ENCODE assay signal across 22 cellular contexts in the genomic region with DNA sequence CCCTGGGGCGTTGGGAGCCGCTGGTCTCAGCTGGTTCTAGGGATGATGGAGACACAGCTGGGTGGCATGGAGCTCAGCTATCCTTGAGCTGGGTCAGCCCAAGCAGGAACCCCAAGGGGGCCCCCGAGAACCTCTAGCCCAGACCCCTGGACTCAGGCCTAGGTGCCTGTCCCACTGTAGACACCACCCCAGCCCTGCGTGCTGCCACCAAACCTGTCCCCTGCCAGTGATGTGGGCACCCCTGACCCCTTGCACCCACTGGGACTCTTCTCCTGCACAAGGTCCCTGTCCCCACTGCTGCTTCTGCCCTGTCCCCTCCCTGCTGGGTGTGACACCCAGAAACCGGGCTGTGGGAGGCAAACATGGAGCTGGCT. TPM values are rescaled to one million over a fixed set of nuclear protein-coding genes. Genes with fewer than 3 reads are reported as not detected.
"Had no signal": no experiment of that assay in that cellular context is flagged by ENCODE, and none has a peak within 500 bp of the region (broad histone marks: within the 10 kb centered on the region; RNA-seq: fewer than 3 reads in every experiment).

No MANE protein-coding gene starts in this region.

- H3K27ac Mint-ChIP-seq: endodermal cell, natural killer cell, type B pancreatic cell had no signal

- H3K9me3 ChIP-seq: colonic mucosa, sigmoid colon had no signal

- DNase-seq: colonic mucosa; effector CD4-positive, alpha-beta T cell; endodermal cell; foreskin melanocyte; head of caudate nucleus; hippocampal formation; kidney glomerular epithelial cell; mammary epithelial cell; natural killer cell; posterior cingulate gyrus; sigmoid colon; stimulated activated CD4-positive, alpha-beta T cell treated with anti-CD3 and anti-CD28 coated beads, Interleukin-12 subunit alpha, Interleukin-12 subunit beta, amount 100 ng/mL, for 4 hours; stimulated activated naive CD4-positive, alpha-beta T cell had no signal

- H3K27me3 ChIP-seq: colonic mucosa, sigmoid colon had no signal

- H3K4me3 ChIP-seq: colonic mucosa, sigmoid colon, skin epidermis had no signal

- H3K36me3 ChIP-seq: colonic mucosa, sigmoid colon had no signal

- H3K27me3 Mint-ChIP-seq: type B pancreatic cell had no signal

- H3K36me3 Mint-ChIP-seq: natural killer cell, type B pancreatic cell had no signal

- FAIRE-seq: endothelial cell of umbilical vein, urothelium cell line had no signal

- H3K4me3 Mint-ChIP-seq: endodermal cell, natural killer cell, neural crest cell, type B pancreatic cell had no signal

- H3K9me3 Mint-ChIP-seq: endodermal cell, natural killer cell, neural crest cell, type B pancreatic cell had no signal

RNA-seq across cellular contexts. Expression of a gene that starts 26.8 kb away (rescaled TPM):
- total RNA-seq: endothelial cell of umbilical vein had no signal

RNA-seq across cellular contexts. Expression of a gene that starts 49.9 kb away (rescaled TPM):
- total RNA-seq: colonic mucosa, dermis microvascular lymphatic vessel endothelial cell, endothelial cell of umbilical vein, mammary epithelial cell, mononuclear cell, natural killer cell, osteoblast, pulmonary artery endothelial cell had no signal
- polyA plus RNA-seq: endothelial cell of umbilical vein, mammary epithelial cell had no signal
